In the genomic region with DNA sequence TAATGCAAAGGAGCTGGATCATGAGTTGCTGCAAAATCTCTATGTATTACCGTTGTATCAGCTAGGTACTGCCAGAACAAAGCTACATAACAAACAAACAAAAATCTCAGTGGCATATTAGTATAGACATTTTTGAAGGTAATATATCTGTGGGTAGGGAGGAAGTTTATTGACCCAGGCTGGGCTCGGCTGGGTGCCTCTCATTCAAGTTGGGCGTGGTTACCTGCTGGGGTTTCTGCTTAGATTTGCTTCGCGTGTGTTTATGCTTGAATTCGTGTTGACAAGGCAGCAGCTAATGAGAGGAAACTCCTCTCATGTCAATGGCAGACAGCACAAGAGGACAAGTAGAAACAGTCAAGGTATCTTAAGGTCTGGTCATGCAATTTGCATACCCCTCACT, we compare ENCODE assay signal across 15 cellular contexts.
DNase-seq lines count a peak whose midpoint lies in the region; ATAC-seq and TF ChIP-seq lines count a peak whose summit lies in the region.
"Had no signal": no experiment of that assay in that cellular context is flagged by ENCODE, and none has a peak within 500 bp of the region (broad histone marks: within the 10 kb centered on the region; RNA-seq: fewer than 3 reads in every experiment).

No MANE protein-coding gene starts in this region.

- no peaks in the 10 kb centered on the region for H3K79me2 ChIP-seq in GM23338 (replicated peaks; ENCODE audit: insufficient read depth)

- H3K27me3 Mint-ChIP-seq in GM23338 (ENCODE audit: insufficient read depth, low read depth, poor library complexity) (no peaks in the 10 kb centered on the region), WTC11 (ENCODE audit: low read depth) (no peaks in the 10 kb centered on the region), progenitor cell of endocrine pancreas (no peaks in the 10 kb centered on the region)
- H3K27me3 Mint-ChIP-seq: CD4-positive, alpha-beta memory T cell had no signal

- H3K4me3 ChIP-seq in GM23338: no peak overlapping the region
- H3K4me3 ChIP-seq: GM23248, HAP-1 had no signal

- no peaks in the 10 kb centered on the region for H3K36me3 ChIP-seq in GM23338 (ENCODE audit: insufficient read depth)
- H3K36me3 ChIP-seq: HAP-1 had no signal

- peaks cover 11% of the 10 kb centered on the region; the same call in 1 of the 2 replicates for H3K4me1 ChIP-seq in GM23338 (ENCODE audit: insufficient read depth)
- H3K4me1 ChIP-seq: HAP-1 had no signal

- no peaks in the 10 kb centered on the region for H4K20me1 ChIP-seq in GM23338 (replicated peaks; ENCODE audit: insufficient read depth)

- ATAC-seq in GM23338 (no peak), WTC11 (peak; percentile 48), GM21528 (IDR thresholded peaks at IDR 0.05; ENCODE audit: low FRiP score, unreplicated experiment) (no peak)

- H3K9me2 ChIP-seq in GM23338 (ENCODE audit: insufficient read depth): peaks cover 7% of the 10 kb centered on the region; the same call in 1 of the 2 replicates

- no peaks in the 10 kb centered on the region for H3F3A ChIP-seq in GM23338 (replicated peaks; ENCODE audit: low read depth)

- H3K27ac ChIP-seq in GM23338 (ENCODE audit: low read depth): no peak overlapping the region
- H3K27ac ChIP-seq: GM23248 had no signal

- H3K4me3 Mint-ChIP-seq in GM23338: no peak overlapping the region
- H3K4me3 Mint-ChIP-seq in WTC11: no peak overlapping the region
- H3K4me3 Mint-ChIP-seq in progenitor cell of endocrine pancreas (ENCODE audit: low read depth): no peak overlapping the region
- H3K4me3 Mint-ChIP-seq: CD4-positive, alpha-beta memory T cell; HFFc6 had no signal

- peak; percentile 3 for DNase-seq in ELF-1 (ENCODE audit: low read depth, low spot score)
- DNase-seq in GM23338 (ENCODE audit: low spot score): no peak
- no peak for DNase-seq in WTC11 (ENCODE audit: low spot score)
- no peak for DNase-seq in progenitor cell of endocrine pancreas (ENCODE audit: low spot score, unreplicated experiment)
- no peak for DNase-seq in NK-92 treated with Interleukin-12 subunit alpha and Interleukin-12 subunit beta, amount 100 ng/mL, for 24 hours (lab: John Stamatoyannopoulos, UW)
- DNase-seq: C1 segment of cervical spinal cord; Calu3; CD4-positive, alpha-beta memory T cell; COR-L47; DMS53; DMS79 treated with DMSO at 0.1 percent for 48 hours; GM23248; HFFc6 had no signal

- H3K27me3 ChIP-seq in GM23338 (ENCODE audit: insufficient read depth): no peaks in the 10 kb centered on the region

- POLR2A ChIA-PET in WTC11 (lab: Charles Lee): no interaction called here

- H3K4me2 ChIP-seq in GM23338: no peak overlapping the region

- CTCF ChIA-PET in WTC11 (lab: Charles Lee): no interaction called here

- TF ChIP-seq CTCF in GM23338 (conservative IDR thresholded peaks at IDR 0.05; ENCODE audit: low read depth in 2 of 2) (no peak), WTC11 (IDR thresholded peaks at IDR 0.05) (no peak), progenitor cell of endocrine pancreas (IDR thresholded peaks at IDR 0.05; ENCODE audit: unreplicated experiment) (no peak)

- H3K27ac Mint-ChIP-seq in GM23338: no peak overlapping the region
- H3K27ac Mint-ChIP-seq in WTC11: 0 out of 2 replicates have a peak overlapping the region, but pooled peaks have one; percentile 36
- H3K27ac Mint-ChIP-seq in progenitor cell of endocrine pancreas: no peak overlapping the region
- H3K27ac Mint-ChIP-seq: HFFc6 had no signal

- no peaks in the 10 kb centered on the region for H3K36me3 Mint-ChIP-seq in GM23338 (ENCODE audit: low read depth)
- no peaks in the 10 kb centered on the region for H3K36me3 Mint-ChIP-seq in WTC11
- no peaks in the 10 kb centered on the region for H3K36me3 Mint-ChIP-seq in progenitor cell of endocrine pancreas (ENCODE audit: insufficient read depth)
- H3K36me3 Mint-ChIP-seq: CD4-positive, alpha-beta memory T cell had no signal

- peaks cover 5% of the 10 kb centered on the region; the same call in 2 of the 3 replicates for H3K4me1 Mint-ChIP-seq in GM23338
- peaks cover 6% of the 10 kb centered on the region for H3K4me1 Mint-ChIP-seq in WTC11
- H3K4me1 Mint-ChIP-seq in progenitor cell of endocrine pancreas (ENCODE audit: low read depth): peaks cover 7% of the 10 kb centered on the region
- H3K4me1 Mint-ChIP-seq: CD4-positive, alpha-beta memory T cell had no signal

- H3K9me3 Mint-ChIP-seq in GM23338: no peaks in the 10 kb centered on the region
- H3K9me3 Mint-ChIP-seq in WTC11: no peaks in the 10 kb centered on the region
- H3K9me3 Mint-ChIP-seq in progenitor cell of endocrine pancreas (ENCODE audit: low read depth): no peaks in the 10 kb centered on the region

- 0 out of 2 replicates have a peak overlapping the region, but pooled peaks have one; percentile 36 for H2AFZ ChIP-seq in GM23338
- H2AFZ ChIP-seq: GM23248 had no signal

TF ChIP-seq in GM23338, 12 proteins besides CTCF, POLR2A, EP300 and RAD21:
- TF ChIP-seq ZNF331 (CRISPR knock-in tag; IDR thresholded peaks at IDR 0.05; ENCODE audit: low read depth) (peak; percentile 55), EZH2 (IDR thresholded peaks at IDR 0.05; ENCODE audit: low read depth, unreplicated experiment) (no peak)

TF ChIP-seq in WTC11, 78 proteins besides CTCF, POLR2A, EP300 and RAD21 (continues in another document):
- TF ChIP-seq EMX1 (CRISPR knock-in tag; IDR thresholded peaks at IDR 0.05) (no peak), ZMAT4 (CRISPR knock-in tag; IDR thresholded peaks at IDR 0.05) (no peak), E2F5 (CRISPR knock-in tag; IDR thresholded peaks at IDR 0.05) (no peak), ZNF416 (CRISPR knock-in tag; IDR thresholded peaks at IDR 0.05) (no peak), NFE2L1 (CRISPR knock-in tag; IDR thresholded peaks at IDR 0.05) (no peak), ZNF263 (CRISPR knock-in tag; IDR thresholded peaks at IDR 0.05; ENCODE audit: low read depth) (no peak), ATF1 (CRISPR knock-in tag; IDR thresholded peaks at IDR 0.05) (no peak), JAZF1 (CRISPR knock-in tag; IDR thresholded peaks at IDR 0.05) (no peak), E2F4 (CRISPR knock-in tag; IDR thresholded peaks at IDR 0.05; ENCODE audit: borderline replicate concordance, low read depth) (no peak), ETV6 (CRISPR knock-in tag; IDR thresholded peaks at IDR 0.05) (no peak), ZNF138 (CRISPR knock-in tag; conservative IDR thresholded peaks at IDR 0.05) (no peak), STAT6 (CRISPR knock-in tag; conservative IDR thresholded peaks at IDR 0.05; ENCODE audit: low read depth) (no peak)
- TF ChIP-seq, protein P1, sequence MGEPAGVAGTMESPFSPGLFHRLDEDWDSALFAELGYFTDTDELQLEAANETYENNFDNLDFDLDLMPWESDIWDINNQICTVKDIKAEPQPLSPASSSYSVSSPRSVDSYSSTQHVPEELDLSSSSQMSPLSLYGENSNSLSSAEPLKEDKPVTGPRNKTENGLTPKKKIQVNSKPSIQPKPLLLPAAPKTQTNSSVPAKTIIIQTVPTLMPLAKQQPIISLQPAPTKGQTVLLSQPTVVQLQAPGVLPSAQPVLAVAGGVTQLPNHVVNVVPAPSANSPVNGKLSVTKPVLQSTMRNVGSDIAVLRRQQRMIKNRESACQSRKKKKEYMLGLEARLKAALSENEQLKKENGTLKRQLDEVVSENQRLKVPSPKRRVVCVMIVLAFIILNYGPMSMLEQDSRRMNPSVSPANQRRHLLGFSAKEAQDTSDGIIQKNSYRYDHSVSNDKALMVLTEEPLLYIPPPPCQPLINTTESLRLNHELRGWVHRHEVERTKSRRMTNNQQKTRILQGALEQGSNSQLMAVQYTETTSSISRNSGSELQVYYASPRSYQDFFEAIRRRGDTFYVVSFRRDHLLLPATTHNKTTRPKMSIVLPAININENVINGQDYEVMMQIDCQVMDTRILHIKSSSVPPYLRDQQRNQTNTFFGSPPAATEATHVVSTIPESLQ (CRISPR knock-in tag; IDR thresholded peaks at IDR 0.05): no peak
